11 cellular contexts compared by ENCODE assay signal in genomic region chr17:37605813-37606505, GRCh38. TPM values are rescaled to one million over a fixed set of nuclear protein-coding genes. Genes with fewer than 3 reads are reported as not detected.
A peak's percentile ranks its signal among the peaks of the same experiment; 100 is the strongest.
DNase-seq lines count a peak whose midpoint lies in the region; ATAC-seq and TF ChIP-seq lines count a peak whose summit lies in the region.
"Had no signal": no experiment of that assay in that cellular context is flagged by ENCODE, and none has a peak within 500 bp of the region (broad histone marks: within the 10 kb centered on the region; RNA-seq: fewer than 3 reads in every experiment).

No MANE protein-coding gene starts in this region.

- peak; percentile 24 to 49 (median 34) for ATAC-seq in T-cell (replicated peaks in 1 of 4)
- ATAC-seq in HG03457 (IDR thresholded peaks at IDR 0.05; ENCODE audit: unreplicated experiment): no peak
- ATAC-seq in HG03196 (IDR thresholded peaks at IDR 0.05; ENCODE audit: unreplicated experiment): no peak

- H3K4me1 Mint-ChIP-seq in T-cell: peaks cover 59 to 67% (median 60%) of the 10 kb centered on the region in 3 donors
- H3K4me1 Mint-ChIP-seq in stimulated activated naive CD8-positive, alpha-beta T cell treated with anti-CD3 and anti-CD28 coated beads, Interleukin-15, Interleukin-2, amounts not matched to agents 100 ng/mL and 50 ng/mL, for 24 hours (ENCODE audit: low read depth): peaks cover 62% of the 10 kb centered on the region

- peaks cover 9% of the 10 kb centered on the region for H3K36me3 Mint-ChIP-seq in T-cell
- peaks cover 25% of the 10 kb centered on the region for H3K36me3 Mint-ChIP-seq in stimulated activated naive CD8-positive, alpha-beta T cell treated with anti-CD3 and anti-CD28 coated beads, Interleukin-15, Interleukin-2, amounts not matched to agents 100 ng/mL and 50 ng/mL, for 24 hours (ENCODE audit: low read depth)

- no peak overlapping the region for H3K9ac ChIP-seq in colonic mucosa (ENCODE audit: low read depth in 2 of 2, low read length in 2 of 2)

- H3K36me3 ChIP-seq in colonic mucosa (no peaks in the 10 kb centered on the region), SJCRH30 (peaks cover 2% of the 10 kb centered on the region; the same call in 1 of the 2 replicates)

- TF ChIP-seq CTCF in colonic mucosa (IDR thresholded peaks at IDR 0.05): no peak

- no peak overlapping the region for H3K4me3 ChIP-seq in colonic mucosa
- no peak overlapping the region for H3K4me3 ChIP-seq in SJCRH30
- H3K4me3 ChIP-seq: lung had no signal

- H3K9me3 ChIP-seq in colonic mucosa: no peaks in the 10 kb centered on the region
- H3K9me3 ChIP-seq in SJCRH30 (replicated peaks): no peaks in the 10 kb centered on the region

- H3K27me3 ChIP-seq in colonic mucosa: no peaks in the 10 kb centered on the region
- H3K27me3 ChIP-seq in SJCRH30: no peaks in the 10 kb centered on the region

- H3K9me3 Mint-ChIP-seq in T-cell: no peaks in the 10 kb centered on the region
- H3K9me3 Mint-ChIP-seq in stimulated activated naive CD8-positive, alpha-beta T cell treated with anti-CD3 and anti-CD28 coated beads, Interleukin-15, Interleukin-2, amounts not matched to agents 100 ng/mL and 50 ng/mL, for 24 hours: no peaks in the 10 kb centered on the region

- POLR2A ChIA-PET in T-cell (lab: Charles Lee): interaction anchor here in 1 of 2 donors (1.2 kb wide), 1 partner anchor 25 kb away, joined by 3 read pairs; no protein-coding TSS in a partner anchor

- CTCF ChIA-PET in T-cell (lab: Charles Lee): interaction anchor here in 1 of 2 donors (1.1 kb wide), 1 partner anchor 16 kb away, joined by 3 read pairs; no protein-coding TSS in a partner anchor

- no peak overlapping the region for H3K27ac ChIP-seq in colonic mucosa
- H3K27ac ChIP-seq in SJCRH30: no peak overlapping the region

- H3K4me1 ChIP-seq in colonic mucosa (no peaks in the 10 kb centered on the region), SJCRH30 (no peaks in the 10 kb centered on the region)

- DNase-seq in activated T-cell treated with anti-CD3 and anti-CD28 coated beads for 48 hours (ENCODE audit: low read depth) (peak; percentile 16), T-cell (peak in 29 of 34 experiments; percentile 10 to 64 (median 36)), colonic mucosa (peak; percentile 25), SJCRH30 (no peak)
- DNase-seq in activated T-cell treated with anti-CD3 and anti-CD28 coated beads, Interleukin-2, amount 50 U/mL, for 1 hour: no peak
- DNase-seq: ACHN, NCI-H2081 treated with DMSO at 0.1 percent for 48 hours had no signal

- intact Hi-C loops in colonic mucosa (cut with DNase I): no loop called here

- H3K4me3 Mint-ChIP-seq in T-cell: peak overlapping the region; percentile 70 to 90 (median 81)
- peak overlapping the region; percentile 94 for H3K4me3 Mint-ChIP-seq in stimulated activated naive CD8-positive, alpha-beta T cell treated with anti-CD3 and anti-CD28 coated beads, Interleukin-15, Interleukin-2, amounts not matched to agents 100 ng/mL and 50 ng/mL, for 24 hours

- no peaks in the 10 kb centered on the region for H3K27me3 Mint-ChIP-seq in T-cell
- H3K27me3 Mint-ChIP-seq in stimulated activated naive CD8-positive, alpha-beta T cell treated with anti-CD3 and anti-CD28 coated beads, Interleukin-15, Interleukin-2, amounts not matched to agents 100 ng/mL and 50 ng/mL, for 24 hours: no peaks in the 10 kb centered on the region

- H3K27ac Mint-ChIP-seq in T-cell: peak overlapping the region; percentile 91 to 92
- peak overlapping the region; percentile 90 for H3K27ac Mint-ChIP-seq in stimulated activated naive CD8-positive, alpha-beta T cell treated with anti-CD3 and anti-CD28 coated beads, Interleukin-15, Interleukin-2, amounts not matched to agents 100 ng/mL and 50 ng/mL, for 24 hours

RNA-seq across cellular contexts. Expression of gene SYNRG, which starts 3.3 kb away (rescaled TPM):
- total RNA-seq in T-cell: 100 to 1,000 TPM; 103 to 118 (median 113) TPM
- 10 to 100 TPM; 28.9 to 34.1 TPM for total RNA-seq in colonic mucosa
- 14.8 and 16.5 TPM in 2 replicates for total RNA-seq in SJCRH30 (2014; rRNA removed; shearing (Covaris generic))

RNA-seq across cellular contexts. Expression of gene DDX52, which starts 37.3 kb away (rescaled TPM):
- total RNA-seq in T-cell (10 to 100 TPM; 21.6 to 34.0 (median 25.7) TPM), colonic mucosa (10 to 100 TPM; 26.3 to 26.4 TPM)
- 29.6 and 32.1 TPM in 2 replicates for total RNA-seq in SJCRH30 (2014; rRNA removed; shearing (Covaris generic))

Comparison
In these comparisons a context has a peak if more than half of its experiments do, and no peak if none do; other contexts are left out.
1. DNase-seq: peak in activated T-cell treated with anti-CD3 and anti-CD28 coated beads for 48 hours (single experiment), T-cell (29 of 34) and colonic mucosa (single experiment); none in activated T-cell treated with anti-CD3 and anti-CD28 coated beads, Interleukin-2, amount 50 U/mL, for 1 hour (single experiment) and SJCRH30 (0 of 2).
2. ATAC-seq: peak in T-cell (4 of 4); none in HG03457 (single experiment) and HG03196 (single experiment).